6 cellular contexts compared by ENCODE assay signal in the genomic region with DNA sequence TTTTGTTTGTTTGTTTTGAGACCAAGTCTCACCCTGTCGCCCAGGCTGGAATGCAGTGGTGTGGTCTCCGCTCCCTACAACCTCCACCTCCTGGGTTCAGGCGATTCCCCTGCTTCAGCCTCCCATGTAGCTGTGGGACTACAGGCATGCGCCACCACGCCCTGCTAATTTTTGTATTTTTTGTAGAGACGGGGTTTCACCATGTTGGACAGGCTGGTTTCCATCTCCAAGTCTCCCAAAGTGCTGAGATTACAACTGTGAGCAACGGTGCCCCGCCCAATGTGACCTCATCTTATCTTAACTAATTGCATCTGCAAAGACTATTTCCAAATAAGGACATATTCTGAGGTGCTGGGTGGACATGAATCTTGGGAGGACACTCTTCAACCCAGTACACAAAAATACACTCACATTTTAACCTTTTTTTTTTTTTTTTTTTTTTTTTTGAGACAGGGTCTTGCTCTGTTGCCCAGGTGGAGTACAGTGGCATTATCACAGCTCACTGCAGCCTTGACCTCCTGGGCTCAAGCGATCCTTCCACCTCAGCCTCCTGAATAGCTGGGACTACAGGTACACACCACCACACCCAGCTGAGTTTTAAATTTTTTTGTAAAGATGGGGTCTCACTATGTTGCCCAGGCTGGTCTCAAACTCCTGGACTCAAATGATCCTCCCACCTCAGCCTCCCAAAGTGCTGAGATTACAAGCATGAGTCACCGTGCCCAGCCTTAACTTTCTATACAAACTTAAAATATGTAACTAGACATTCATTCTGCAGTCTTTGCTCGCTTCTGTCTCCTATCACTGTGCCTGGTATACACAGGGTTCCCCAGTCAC.
DNase-seq lines count a peak whose midpoint lies in the region; ATAC-seq, FAIRE-seq and TF ChIP-seq lines count a peak whose summit lies in the region.
"Not testable (repeated sequence)": the region's sequence is repeated elsewhere in the genome, so short reads cannot be mapped to it uniquely, and the experiment has no call there.

No MANE protein-coding gene starts in this region.

- DNase-seq in EH (ENCODE audit: low read depth) (peak; percentile 17), M059J (ENCODE audit: low read depth) (peak; percentile 24), K562 (ENCODE audit: extremely low read depth in 1 of 4, low spot score in 3 of 4) (peak in 1 of 4 experiments; percentile 10), fibroblast of mammary gland (ENCODE audit: low read depth) (peak; percentile 17)
- not testable (repeated sequence) for DNase-seq in T-helper 17 cell; HepG2 (ENCODE audit: low spot score)

- H3K4me1 ChIP-seq in K562 (replicated peaks in 1 of 2; ENCODE audit: control insufficient read depth in 2 of 2, insufficient read depth in 2 of 2, low read length in 2 of 2); HepG2 (ENCODE audit: insufficient read depth, low read length): not testable (repeated sequence)

- not testable (repeated sequence) for H4K20me1 ChIP-seq in K562 (replicated peaks; ENCODE audit: control insufficient read depth, insufficient read depth, low read length); HepG2 (ENCODE audit: insufficient read depth, low read length)

- 71% methylated on average over 11 of the region's 11 CpGs for WGBS in K562 (ENCODE audit: insufficient coverage, low coverage, missing lambda C conversion rate)
- WGBS in HepG2 (ENCODE audit: low lambda C conversion rate) = 49% methylated on average over 11 of the region's 11 CpGs

- not testable (repeated sequence) for BruUV-seq in K562 (replicated peaks; lab: Mats Ljungman, UMichigan); HepG2 (replicated peaks; lab: Mats Ljungman, UMichigan)

- not testable (repeated sequence) for H3K4me3 ChIP-seq in K562; fibroblast of mammary gland (ENCODE audit: control insufficient read depth, low read depth, low read length); HepG2 (replicated peaks in 1 of 3; ENCODE audit: insufficient read depth in 1 of 3, low read depth in 2 of 3, low read length in 3 of 3)

- not testable (repeated sequence) for FAIRE-seq in K562 (lab: Jason Lieb, UNC); HepG2 (lab: Jason Lieb, UNC)

- H3K27me3 ChIP-seq in K562 (ENCODE audit: control insufficient read depth in 2 of 2, insufficient read depth in 2 of 2, low read length in 2 of 2); HepG2 (ENCODE audit: control insufficient read depth in 1 of 2, insufficient read depth in 2 of 2, low read length in 2 of 2): not testable (repeated sequence)

- peak; percentile 43; the same call in 1 of the 2 replicates for TF ChIP-seq EP300 in K562 (IDR thresholded peaks at IDR 0.05; ENCODE audit: low read length)
- not testable (repeated sequence) for TF ChIP-seq EP300 in HepG2 (IDR thresholded peaks at IDR 0.05; ENCODE audit: low read depth in 2 of 2, low read length in 2 of 2); HepG2 (CRISPR knock-in tag; IDR thresholded peaks at IDR 0.05; ENCODE audit: borderline replicate concordance)

- H3K9me3 ChIP-seq in T-helper 17 cell (ENCODE audit: control insufficient read depth, low read length, poor library complexity, severe bottlenecking); K562 (replicated peaks; ENCODE audit: control insufficient read depth, insufficient read depth, low read depth, low read length); HepG2 (ENCODE audit: low read length): not testable (repeated sequence)

- intact Hi-C loops in K562 (cut with micrococcal nuclease) = not testable (repeated sequence)
- intact Hi-C loops in HepG2 (cut with micrococcal nuclease; ENCODE audit: unreplicated experiment) = loop anchor here (5.0 kb wide), 1 partner anchor 1718 kb away; no protein-coding TSS in a partner anchor

- not testable (repeated sequence) for H3K36me3 Mint-ChIP-seq in T-helper 17 cell (ENCODE audit: low read depth)

- not testable (repeated sequence) for H3K27me3 Mint-ChIP-seq in T-helper 17 cell

- POLR2A ChIA-PET in K562 (lab: Yijun Ruan, JAX) = interaction anchor here (1.6 kb wide), 1 partner anchor 31 kb away, joined by 4 read pairs; no protein-coding TSS in a partner anchor
- POLR2A ChIA-PET in HepG2 (lab: Yijun Ruan, JAX) = not testable (repeated sequence)

- H3K9me1 ChIP-seq in K562 (ENCODE audit: control insufficient read depth, insufficient read depth, low read length) = not testable (repeated sequence)

- not testable (repeated sequence) for H3K79me2 ChIP-seq in K562 (ENCODE audit: control insufficient read depth, insufficient read depth, low read length); HepG2 (ENCODE audit: insufficient read depth, low read length)

- not testable (repeated sequence) for H3K4me1 Mint-ChIP-seq in T-helper 17 cell

- H3K27ac Mint-ChIP-seq in T-helper 17 cell = peak overlapping the region; percentile 3

- not testable (repeated sequence) for H2AFZ ChIP-seq in K562 (ENCODE audit: low read depth, low read length); HepG2 (ENCODE audit: low read length)

- H3K36me3 ChIP-seq in K562 (ENCODE audit: control insufficient read depth, insufficient read depth, low read length) = peaks cover 13% of the 10 kb centered on the region
- H3K36me3 ChIP-seq in HepG2 (replicated peaks in 1 of 2; ENCODE audit: control insufficient read depth in 1 of 2, insufficient read depth in 2 of 2, low read length in 2 of 2) = not testable (repeated sequence)

- TF ChIP-seq CTCF in K562 (IDR thresholded peaks at IDR 0.05 in 2 of 3, conservative IDR thresholded peaks at IDR 0.05 in 1 of 3; ENCODE audit: insufficient read depth in 2 of 3, low read depth in 1 of 3, low read length in 3 of 3); fibroblast of mammary gland (conservative IDR thresholded peaks at IDR 0.05; ENCODE audit: control insufficient read depth, insufficient read depth, low read depth, low read length); HepG2 (CRISPR knock-in tag; IDR thresholded peaks at IDR 0.05): not testable (repeated sequence)

- H3K9ac ChIP-seq in K562 (ENCODE audit: insufficient read depth in 1 of 2, low read depth in 2 of 2, low read length in 2 of 2); HepG2 (ENCODE audit: insufficient read depth, low read depth, low read length): not testable (repeated sequence)

- H3K27ac ChIP-seq in K562 (ENCODE audit: extremely low read depth, low read depth, low read length); HepG2 (ENCODE audit: extremely low read length, insufficient read depth, low read length): not testable (repeated sequence)

- TF ChIP-seq RAD21 in K562 (CRISPR knock-in tag; conservative IDR thresholded peaks at IDR 0.05 in 1 of 2, IDR thresholded peaks at IDR 0.05 in 1 of 2); HepG2 (CRISPR knock-in tag; IDR thresholded peaks at IDR 0.05): not testable (repeated sequence)

- CTCF ChIA-PET in K562 (lab: Yijun Ruan, JAX; ENCODE audit: low intra/inter-chr PET ratio); HepG2 (lab: Yijun Ruan, JAX; ENCODE audit: low intra/inter-chr PET ratio, low total read pairs): not testable (repeated sequence)

- ATAC-seq in T-helper 17 cell, HepG2: not testable (repeated sequence)
- ATAC-seq in K562 = peak; percentile 74; the same call in 2 of the 3 replicates

- not testable (repeated sequence) for TF ChIP-seq POLR2A in K562 (conservative IDR thresholded peaks at IDR 0.05); HepG2 (IDR thresholded peaks at IDR 0.05; ENCODE audit: insufficient read depth in 1 of 2, low read depth in 2 of 2, low read length in 2 of 2)

- in situ Hi-C loops in K562 (cut with MboI); HepG2 (cut with HindIII; ENCODE audit: extremely low pct_ligation_motif_present, low pct_unique_long_range_greater_than_20kb): not testable (repeated sequence)

- H3K4me3 Mint-ChIP-seq in T-helper 17 cell = not testable (repeated sequence)

- H3K4me2 ChIP-seq in K562 (ENCODE audit: insufficient read depth, low read length); HepG2 (ENCODE audit: low read depth, low read length): not testable (repeated sequence)

TF ChIP-seq in K562, 482 proteins besides CTCF, POLR2A, EP300 and RAD21 (continues in another document):
- TF ChIP-seq ZNF175 (CRISPR knock-in tag; IDR thresholded peaks at IDR 0.05; ENCODE audit: low read depth) (peak; percentile 91), ZNF589 (CRISPR knock-in tag; IDR thresholded peaks at IDR 0.05; ENCODE audit: low read depth) (peak; percentile 81)

TF ChIP-seq in HepG2, 621 proteins besides CTCF, POLR2A, EP300 and RAD21:
- peak; percentile 38; the same call in 1 of the 2 replicates for TF ChIP-seq ZNF121 (CRISPR knock-in tag; IDR thresholded peaks at IDR 0.05)
TF ChIP-seq in HepG2: peak in this region for 1; not testable (repeated sequence) for 620.
